27 cellular contexts compared by ENCODE assay signal in genomic region chr6:56328366-56328765, GRCh38.
"Had no signal": no experiment of that assay in that cellular context is flagged by ENCODE, and none has a peak within 500 bp of the region (broad histone marks: within the 10 kb centered on the region; RNA-seq: fewer than 3 reads in every experiment).

No MANE protein-coding gene starts in this region.

- H3K27ac Mint-ChIP-seq: immature natural killer cell; naive thymus-derived CD8-positive, alpha-beta T cell; stimulated activated naive B cell treated with anti-CD40 and anti-IgM and Interleukin-4, amounts not matched to agents 10 μg/mL and 1 μg/mL and 100 μg/mL, for 72 hours; stimulated activated naive CD8-positive, alpha-beta T cell treated with anti-CD3 and anti-CD28 coated beads, Interleukin-15, amount 100 ng/mL, for 72 hours had no signal

- H3K4me3 Mint-ChIP-seq: immature natural killer cell; naive thymus-derived CD8-positive, alpha-beta T cell; stimulated activated naive B cell treated with anti-CD40 and anti-IgM and Interleukin-4, amounts not matched to agents 10 μg/mL and 1 μg/mL and 100 μg/mL, for 72 hours; stimulated activated naive CD8-positive, alpha-beta T cell treated with anti-CD3 and anti-CD28 coated beads, Interleukin-15, amount 100 ng/mL, for 72 hours had no signal

- DNase-seq: dorsolateral prefrontal cortex; effector CD4-positive, alpha-beta T cell; foreskin keratinocyte; glutamatergic neuron; heart right ventricle; hypothalamus; immature natural killer cell; islet precursor cell; kidney glomerular epithelial cell; left colon; left ventricle myocardium inferior; lower lobe of right lung; naive thymus-derived CD8-positive, alpha-beta T cell; occipital lobe; ovary; right lobe of liver; small intestine; stimulated activated CD4-positive, alpha-beta T cell treated with anti-CD3 and anti-CD28 coated beads, Interleukin-15, amount 100 ng/mL, for 24 hours; stimulated activated CD4-positive, alpha-beta T cell treated with anti-CD3 and anti-CD28 coated beads, Interleukin-2, amount 100 ng/mL, for 48 hours; stimulated activated naive B cell treated with anti-CD40 and anti-IgM and Interleukin-4, amounts not matched to agents 10 μg/mL and 1 μg/mL and 100 μg/mL, for 72 hours; stimulated activated naive CD8-positive, alpha-beta T cell treated with anti-CD3 and anti-CD28 coated beads, Interleukin-15, amount 100 ng/mL, for 72 hours; transverse colon had no signal

- H3K4me1 Mint-ChIP-seq: immature natural killer cell; naive thymus-derived CD8-positive, alpha-beta T cell; stimulated activated naive B cell treated with anti-CD40 and anti-IgM and Interleukin-4, amounts not matched to agents 10 μg/mL and 1 μg/mL and 100 μg/mL, for 72 hours; stimulated activated naive CD8-positive, alpha-beta T cell treated with anti-CD3 and anti-CD28 coated beads, Interleukin-15, amount 100 ng/mL, for 72 hours had no signal

- ATAC-seq: esophagus mucosa; foreskin keratinocyte; heart right ventricle; left colon; lower lobe of right lung; naive thymus-derived CD8-positive, alpha-beta T cell; stimulated activated naive B cell treated with anti-CD40 and anti-IgM and Interleukin-4, amounts not matched to agents 10 μg/mL and 1 μg/mL and 100 μg/mL, for 72 hours; stimulated activated naive CD8-positive, alpha-beta T cell treated with anti-CD3 and anti-CD28 coated beads, Interleukin-15, amount 100 ng/mL, for 72 hours had no signal

- H3K9me3 ChIP-seq: gastroesophageal sphincter, heart right ventricle, left ventricle myocardium inferior, lower lobe of right lung, ovary, right lobe of liver, suprapubic skin, transverse colon had no signal

- H3K27me3 Mint-ChIP-seq: stimulated activated naive CD8-positive, alpha-beta T cell treated with anti-CD3 and anti-CD28 coated beads, Interleukin-15, amount 100 ng/mL, for 72 hours had no signal

- H3K36me3 ChIP-seq: gastroesophageal sphincter, heart right ventricle, left ventricle myocardium inferior, lower lobe of right lung, ovary, right lobe of liver, suprapubic skin, transverse colon had no signal

- H3K9me3 Mint-ChIP-seq: stimulated activated naive CD8-positive, alpha-beta T cell treated with anti-CD3 and anti-CD28 coated beads, Interleukin-15, amount 100 ng/mL, for 72 hours had no signal

- H3K27me3 ChIP-seq: foreskin keratinocyte, gastroesophageal sphincter, heart right ventricle, ovary, right lobe of liver, suprapubic skin, transverse colon had no signal

- H3K4me3 ChIP-seq: coronary artery, dorsolateral prefrontal cortex, gastroesophageal sphincter, heart right ventricle, left ventricle myocardium inferior, lower lobe of right lung, ovary, right lobe of liver, suprapubic skin, transverse colon had no signal

- H3K4me1 ChIP-seq: foreskin keratinocyte, left ventricle myocardium inferior, lower lobe of right lung, right lobe of liver, transverse colon had no signal

- H3K36me3 Mint-ChIP-seq: immature natural killer cell; naive thymus-derived CD8-positive, alpha-beta T cell; stimulated activated naive B cell treated with anti-CD40 and anti-IgM and Interleukin-4, amounts not matched to agents 10 μg/mL and 1 μg/mL and 100 μg/mL, for 72 hours had no signal

- H3K27ac ChIP-seq: coronary artery, dorsolateral prefrontal cortex, epithelial cell of prostate, foreskin keratinocyte, gastroesophageal sphincter, left ventricle myocardium inferior, lower lobe of right lung, ovary, right lobe of liver, suprapubic skin, transverse colon had no signal

- FAIRE-seq: small intestine had no signal
